8 cellular contexts compared by ENCODE assay signal in the genomic region with DNA sequence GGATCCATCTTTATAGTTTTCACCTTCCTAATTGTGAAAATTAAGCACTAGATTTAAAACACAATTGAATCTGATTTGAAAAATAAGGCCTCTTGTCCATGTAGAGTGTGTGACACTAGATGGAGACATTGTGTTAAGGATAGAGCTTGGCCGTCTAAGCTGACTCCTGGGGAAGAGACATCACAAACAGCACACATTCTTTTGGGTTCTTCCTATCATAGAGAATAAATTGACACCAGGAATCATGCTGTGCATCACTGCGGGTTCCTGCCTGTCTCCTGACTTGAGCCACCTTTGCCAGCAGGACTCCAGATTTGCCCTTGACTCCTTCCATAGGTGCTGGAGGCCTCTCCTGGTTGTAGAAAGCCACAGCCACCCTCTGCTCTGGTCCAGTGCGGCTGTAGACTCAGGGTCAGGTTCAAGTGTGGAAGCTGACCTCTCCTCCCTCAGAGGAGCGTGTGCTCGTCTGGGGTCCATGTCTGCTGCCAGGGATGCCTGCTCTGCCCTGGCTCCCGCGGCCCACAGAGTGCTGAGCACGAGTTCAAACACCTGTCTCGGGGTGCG. TPM values are rescaled to one million over a fixed set of nuclear protein-coding genes. Genes with fewer than 3 reads are reported as not detected.
DNase-seq lines count a peak whose midpoint lies in the region; ATAC-seq, FAIRE-seq and TF ChIP-seq lines count a peak whose summit lies in the region.

No MANE protein-coding gene starts in this region.

- BruUV-seq in OCI-LY7 (replicated peaks; lab: Mats Ljungman, UMichigan): no TSS peak

- no peaks in the 10 kb centered on the region for H4K20me1 ChIP-seq in OCI-LY7 (ENCODE audit: insufficient read depth, low read length)

- H3K4me1 Mint-ChIP-seq in activated CD4-positive, alpha-beta T cell treated with anti-CD3 and anti-CD28 coated beads, Interleukin-2, amount 10 ng/mL, durations not matched to agents 24 days and 14 days: peaks cover 11% of the 10 kb centered on the region

- H3K9me3 ChIP-seq in OCI-LY7 (ENCODE audit: low read length) (no peaks in the 10 kb centered on the region), breast epithelium (no peaks in the 10 kb centered on the region), kidney (ENCODE audit: control insufficient read depth in 1 of 2, low read length in 2 of 2) (no peaks in the 10 kb centered on the region), stomach (no peaks in the 10 kb centered on the region)

- TF ChIP-seq EP300 in stomach (IDR thresholded peaks at IDR 0.05): no peak

- WGBS in stomach, 5 donors: 61 to 72% (median 65%) methylated on average over 9 to 10 of the region's 10 CpGs

- no peak overlapping the region for H3K27ac ChIP-seq in OCI-LY7 (ENCODE audit: low read depth, low read length, poor library complexity, severe bottlenecking)
- H3K27ac ChIP-seq in breast epithelium: no peak overlapping the region
- H3K27ac ChIP-seq in kidney (ENCODE audit: low read depth in 2 of 2, low read length in 2 of 2): no peak overlapping the region
- H3K27ac ChIP-seq in stomach: no peak overlapping the region

- H3K27me3 Mint-ChIP-seq in activated CD4-positive, alpha-beta T cell treated with anti-CD3 and anti-CD28 coated beads, Interleukin-2, amount 10 ng/mL, durations not matched to agents 24 days and 14 days: no peaks in the 10 kb centered on the region

- H3K4me2 ChIP-seq in OCI-LY7 (ENCODE audit: low read length): no peak overlapping the region

- intact Hi-C loops in activated CD4-positive, alpha-beta T cell treated with anti-CD3 and anti-CD28 coated beads, Interleukin-2, amount 10 ng/mL, durations not matched to agents 24 days and 14 days (cut with micrococcal nuclease): loop anchor here (1.0 to 10.0 kb wide), 4 partner anchors 175 to 1572 kb away; no protein-coding TSS in a partner anchor
- intact Hi-C loops in OCI-LY7 (cut with micrococcal nuclease; ENCODE audit: unreplicated experiment): loop anchor here (1.0 to 10.0 kb wide), 5 partner anchors 154 to 412 kb away; a partner anchor contains a TSS
- intact Hi-C loops in breast epithelium (cut with DNase I; ENCODE audit: low total_unique reads): no loop called here
- intact Hi-C loops in kidney (cut with DNase I): no loop called here
- intact Hi-C loops in stomach (cut with DNase I; ENCODE audit: low total_unique reads): no loop called here

- H3K36me3 ChIP-seq in OCI-LY7 (ENCODE audit: insufficient read depth, low read length): no peaks in the 10 kb centered on the region
- no peaks in the 10 kb centered on the region for H3K36me3 ChIP-seq in breast epithelium
- no peaks in the 10 kb centered on the region for H3K36me3 ChIP-seq in kidney (ENCODE audit: control insufficient read depth in 1 of 2, insufficient read depth in 2 of 2, low read length in 2 of 2)
- H3K36me3 ChIP-seq in stomach: no peaks in the 10 kb centered on the region

- no peak overlapping the region for H3K4me3 Mint-ChIP-seq in activated CD4-positive, alpha-beta T cell treated with anti-CD3 and anti-CD28 coated beads, Interleukin-2, amount 10 ng/mL, durations not matched to agents 24 days and 14 days

- CTCF ChIA-PET in OCI-LY7 (lab: Charles Lee; ENCODE audit: unreplicated experiment): interaction anchor here (1.2 to 1.8 kb wide), 2 partner anchors 175 to 182 kb away, joined by 3 to 11 read pairs; no protein-coding TSS in a partner anchor

- POLR2A ChIA-PET in OCI-LY7 (lab: Charles Lee): interaction anchor here (1.0 to 2.2 kb wide), 3 partner anchors 174 to 179 kb away, joined by 3 to 12 read pairs (median 9); no protein-coding TSS in a partner anchor

- peak; percentile 83 for DNase-seq in activated CD4-positive, alpha-beta T cell treated with anti-CD3 and anti-CD28 coated beads, Interleukin-2, amount 10 ng/mL, durations not matched to agents 24 days and 14 days
- no peak for DNase-seq in activated CD4-positive, alpha-beta T cell treated with anti-CD3 and anti-CD28 coated beads, Interleukin-2, amount 50 U/mL, for 1 hour
- DNase-seq in LNCaP clone FGC (ENCODE audit: low read depth): peak; percentile 70
- DNase-seq in OCI-LY7 (ENCODE audit: low spot score): peak; percentile 82
- no peak for DNase-seq in breast epithelium (ENCODE audit: low spot score in 2 of 2)
- DNase-seq in kidney: no peak
- DNase-seq in stomach: no peak

- TF ChIP-seq POLR2A in breast epithelium (IDR thresholded peaks at IDR 0.05): no peak
- no peak for TF ChIP-seq POLR2A in stomach (IDR thresholded peaks at IDR 0.05)

- no peaks in the 10 kb centered on the region for H3K27me3 ChIP-seq in breast epithelium
- H3K27me3 ChIP-seq in stomach: no peaks in the 10 kb centered on the region

- H3K4me3 ChIP-seq in LNCaP clone FGC (ENCODE audit: low read depth, low read length) (no peak overlapping the region), OCI-LY7 (ENCODE audit: low read depth, low read length, poor library complexity, severe bottlenecking) (no peak overlapping the region), breast epithelium (no peak overlapping the region), kidney (ENCODE audit: low read length in 2 of 2) (no peak overlapping the region), stomach (no peak overlapping the region)

- H3K4me1 ChIP-seq in OCI-LY7 (ENCODE audit: insufficient read depth, low read length, poor library complexity, severe bottlenecking) (peaks cover 5% of the 10 kb centered on the region), breast epithelium (peaks cover 0 to 3% of the 10 kb centered on the region in 2 donors), kidney (ENCODE audit: control insufficient read depth in 1 of 2, insufficient read depth in 1 of 2, low read depth in 1 of 2, low read length in 2 of 2) (peaks cover 6 to 11% of the 10 kb centered on the region in 2 donors), stomach (peaks cover 0 to 25% (median 13%) of the 10 kb centered on the region in 4 donors)

- peak; percentile 88 for FAIRE-seq in kidney (lab: Jason Lieb, UNC)

- peak; percentile 84 for ATAC-seq in GM21786 (IDR thresholded peaks at IDR 0.05; ENCODE audit: unreplicated experiment)

- no peak overlapping the region for H3K27ac Mint-ChIP-seq in activated CD4-positive, alpha-beta T cell treated with anti-CD3 and anti-CD28 coated beads, Interleukin-2, amount 10 ng/mL, durations not matched to agents 24 days and 14 days

- TF ChIP-seq CTCF in LNCaP clone FGC (IDR thresholded peaks at IDR 0.05; ENCODE audit: control insufficient read depth, extremely low read depth, insufficient read depth): peak; percentile 87
- peak; percentile 94 for TF ChIP-seq CTCF in OCI-LY7 (conservative IDR thresholded peaks at IDR 0.05; ENCODE audit: low read length)
- TF ChIP-seq CTCF in breast epithelium (IDR thresholded peaks at IDR 0.05): peak in 2 of 3 donors; percentile 68
- TF ChIP-seq CTCF in kidney (IDR thresholded peaks at IDR 0.05; ENCODE audit: borderline replicate concordance, extremely low read depth, insufficient read depth): peak; percentile 89
- peak in 5 of 7 experiments; percentile 49 to 73 (median 61) for TF ChIP-seq CTCF in stomach (IDR thresholded peaks at IDR 0.05)

- H3K79me2 ChIP-seq in OCI-LY7 (ENCODE audit: insufficient read depth, low read depth, low read length): no peaks in the 10 kb centered on the region

- no peaks in the 10 kb centered on the region for H3K9me2 ChIP-seq in OCI-LY7 (ENCODE audit: insufficient read depth, low read length)

- H3K9me3 Mint-ChIP-seq in activated CD4-positive, alpha-beta T cell treated with anti-CD3 and anti-CD28 coated beads, Interleukin-2, amount 10 ng/mL, durations not matched to agents 24 days and 14 days: no peaks in the 10 kb centered on the region

- H3K9ac ChIP-seq in kidney (ENCODE audit: low read length in 2 of 2): no peak overlapping the region

- no peak overlapping the region for H2AFZ ChIP-seq in OCI-LY7 (ENCODE audit: low read length)

- peaks cover 4% of the 10 kb centered on the region for H3K36me3 Mint-ChIP-seq in activated CD4-positive, alpha-beta T cell treated with anti-CD3 and anti-CD28 coated beads, Interleukin-2, amount 10 ng/mL, durations not matched to agents 24 days and 14 days (ENCODE audit: low read depth)

RNA-seq across cellular contexts. Expression of a gene that starts 11.2 kb away (rescaled TPM):
- total RNA-seq in activated CD4-positive, alpha-beta T cell treated with anti-CD3 and anti-CD28 coated beads, Interleukin-2, amount 10 ng/mL, durations not matched to agents 24 days and 14 days: not detected in 2 replicates
- 0.35 TPM in 1 of 2 replicates, not detected in the other for total RNA-seq in OCI-LY7 (2014; rRNA removed; shearing (Covaris generic))
- total RNA-seq in OCI-LY7 (2022) (0.36 TPM in 1 of 2 replicates, not detected in the other), breast epithelium (1 to 10 TPM in 1 of 3 donors, under 1 TPM in 2; 0.29 to 2.9 (median 0.48) TPM), kidney (1.7 TPM), stomach (under 1 TPM in 1 of 5 donors, not detected in 4; 0.87 TPM)
- polyA plus RNA-seq in kidney (ENCODE audit: insufficient read depth, low read depth, low replicate concordance) (1.4 TPM), stomach (under 1 TPM; 0.31 to 0.76 (median 0.70) TPM)

Comparison
In these comparisons a context has a peak if more than half of its experiments do, and no peak if none do; other contexts are left out.
1. DNase-seq: peak in activated CD4-positive, alpha-beta T cell treated with anti-CD3 and anti-CD28 coated beads, Interleukin-2, amount 10 ng/mL, durations not matched to agents 24 days and 14 days (single experiment), LNCaP clone FGC (single experiment) and OCI-LY7 (single experiment); none in activated CD4-positive, alpha-beta T cell treated with anti-CD3 and anti-CD28 coated beads, Interleukin-2, amount 50 U/mL, for 1 hour (single experiment), breast epithelium (0 of 2), kidney (single experiment) and stomach (single experiment).
2. intact Hi-C loops: an anchor here in activated CD4-positive, alpha-beta T cell treated with anti-CD3 and anti-CD28 coated beads, Interleukin-2, amount 10 ng/mL, durations not matched to agents 24 days and 14 days (1.0 to 10.0 kb wide) and OCI-LY7 (1.0 to 10.0 kb wide); none called in breast epithelium, kidney and stomach.
3. Peak in every context shown above with its lines, with median percentiles within 50 percentile points of each other: CTCF ChIP-seq.